ENCODE assay signal across 20 cellular contexts in the genomic region with DNA sequence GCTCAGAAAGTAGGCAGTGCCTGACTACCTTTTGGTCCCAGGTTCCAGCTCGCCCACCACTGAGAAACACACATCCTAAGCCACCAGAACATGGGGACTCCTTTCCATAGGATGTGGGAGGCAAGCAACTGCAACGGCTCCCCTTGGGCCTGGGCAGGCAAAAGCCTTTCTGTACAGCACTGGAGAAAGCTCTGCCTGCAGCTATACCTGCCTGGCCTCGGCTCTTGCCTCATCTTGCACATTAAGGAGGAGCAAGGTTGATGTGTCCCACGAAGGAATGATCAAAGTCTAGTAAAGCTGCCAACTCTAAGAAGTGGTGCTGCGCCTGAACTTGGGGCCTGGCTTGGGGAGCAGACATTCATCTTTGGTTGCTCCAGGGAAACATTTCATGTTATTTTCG. TPM values are rescaled to one million over a fixed set of nuclear protein-coding genes. Genes with fewer than 3 reads are reported as not detected.
DNase-seq lines count a peak whose midpoint lies in the region; ATAC-seq, FAIRE-seq and TF ChIP-seq lines count a peak whose summit lies in the region.
"Had no signal": no experiment of that assay in that cellular context is flagged by ENCODE, and none has a peak within 500 bp of the region (broad histone marks: within the 10 kb centered on the region; RNA-seq: fewer than 3 reads in every experiment).

No MANE protein-coding gene starts in this region.

- H2BK120ac ChIP-seq in neuronal stem cell (ENCODE audit: low read depth, low read length): no peak overlapping the region

- H2AK5ac ChIP-seq in neuronal stem cell (ENCODE audit: low read depth, low read length): peak overlapping the region; percentile 22

- H3K4ac ChIP-seq in neuronal stem cell (ENCODE audit: low read length): no peak overlapping the region

- H4K91ac ChIP-seq in neuronal stem cell (ENCODE audit: low read depth, low read length, poor library complexity): no peak overlapping the region

- no peak overlapping the region for H3K23ac ChIP-seq in neuronal stem cell (ENCODE audit: low read depth, low read length, poor library complexity)

- TF ChIP-seq CTCF in bronchial epithelial cell (IDR thresholded peaks at IDR 0.05; ENCODE audit: insufficient read depth, low read length, severe bottlenecking): no peak
- TF ChIP-seq CTCF in glutamatergic neuron (IDR thresholded peaks at IDR 0.05; ENCODE audit: partially characterized antibody, unreplicated experiment): no peak

- H2BK12ac ChIP-seq in neuronal stem cell (ENCODE audit: low read length): no peak overlapping the region

- H3K4me3 Mint-ChIP-seq in glutamatergic neuron (ENCODE audit: unreplicated experiment): no peak overlapping the region
- H3K4me3 Mint-ChIP-seq: IgD-negative memory B cell had no signal

- DNase-seq in D341Med (ENCODE audit: low spot score) (peak; percentile 41), bronchial epithelial cell (ENCODE audit: low read depth) (peak; percentile 44), glutamatergic neuron (no peak), neuronal stem cell (ENCODE audit: low spot score) (no peak), 8988T (no peak), RCC 7860 (ENCODE audit: low spot score) (no peak)
- DNase-seq: C1 segment of cervical spinal cord, DMS153, EL, HCEC 1CT, NCI-H1436 treated with DMSO at 0.1 percent for 48 hours, NCI-H2081 treated with DMSO at 0.1 percent for 48 hours, NCI-H2227 treated with DMSO at 0.1 percent for 48 hours, NCI-H526 treated with DMSO at 0.1 percent for 48 hours, SHP77 had no signal

- H2BK5ac ChIP-seq in neuronal stem cell (ENCODE audit: low read length): peak overlapping the region; percentile 39

- peak overlapping the region; percentile 70 for H3K27ac ChIP-seq in neuronal stem cell (replicated peaks; ENCODE audit: low read length)

- H2BK15ac ChIP-seq in neuronal stem cell (ENCODE audit: low read length): no peak overlapping the region

- FAIRE-seq in bronchial epithelial cell (lab: Jason Lieb, UNC) (no peak), RCC 7860 (lab: Jason Lieb, UNC) (no peak)
- FAIRE-seq: A204.1 had no signal

- TF ChIP-seq POLR2A in GM18505 (IDR thresholded peaks at IDR 0.05; ENCODE audit: borderline replicate concordance, extremely low read depth, insufficient read depth, insufficient read length): no peak

- H3K9me3 ChIP-seq in neuronal stem cell (replicated peaks in 1 of 2; ENCODE audit: control insufficient read depth in 2 of 2, insufficient read depth in 1 of 2, low read depth in 1 of 2, low read length in 2 of 2): no peaks in the 10 kb centered on the region

- no peak overlapping the region for H3K9ac ChIP-seq in neuronal stem cell (ENCODE audit: low read depth, low read length, poor library complexity)

- H3K9me3 Mint-ChIP-seq in glutamatergic neuron (ENCODE audit: unreplicated experiment): no peaks in the 10 kb centered on the region
- H3K9me3 Mint-ChIP-seq: IgD-negative memory B cell had no signal

- ATAC-seq in GM18505 (IDR thresholded peaks at IDR 0.05; ENCODE audit: unreplicated experiment) (no peak), GM21786 (IDR thresholded peaks at IDR 0.05; ENCODE audit: unreplicated experiment) (no peak)
- ATAC-seq: Panc1 had no signal

- H3K79me1 ChIP-seq in neuronal stem cell (ENCODE audit: low read depth, low read length): no peaks in the 10 kb centered on the region

- no peak overlapping the region for H3K14ac ChIP-seq in neuronal stem cell (ENCODE audit: low read length)

- H3K27ac Mint-ChIP-seq in glutamatergic neuron (ENCODE audit: unreplicated experiment): peak overlapping the region; percentile 88

- no CpG with 5 or more reads among the region's 6 CpGs for WGBS in neuronal stem cell (ENCODE audit: extremely low coverage in 2 of 2, insufficient read length in 2 of 2, insufficient replicate concordance in 1 of 2), 2 donors

- no peaks in the 10 kb centered on the region for H3K27me3 ChIP-seq in bronchial epithelial cell (ENCODE audit: control insufficient read depth, insufficient read depth, low read length)
- H3K27me3 ChIP-seq in neuronal stem cell (ENCODE audit: control insufficient read depth in 3 of 3, insufficient read depth in 3 of 3, low read depth in 1 of 3, low read length in 3 of 3): no peaks in the 10 kb centered on the region

- H3K4me3 ChIP-seq in bronchial epithelial cell (ENCODE audit: low read depth, low read length) (no peak overlapping the region), neuronal stem cell (ENCODE audit: low read length in 2 of 2) (no peak overlapping the region)

- peaks cover 20 to 34% of the 10 kb centered on the region in 2 donors for H3K4me1 ChIP-seq in neuronal stem cell (ENCODE audit: control insufficient read depth in 2 of 2, insufficient read depth in 1 of 2, low read depth in 1 of 2, low read length in 2 of 2)

- H3K36me3 ChIP-seq in bronchial epithelial cell (ENCODE audit: control insufficient read depth, insufficient read depth, low read length): no peaks in the 10 kb centered on the region
- no peaks in the 10 kb centered on the region for H3K36me3 ChIP-seq in neuronal stem cell (replicated peaks in 1 of 2; ENCODE audit: control insufficient read depth in 2 of 2, insufficient read depth in 2 of 2, low read length in 2 of 2)

- no peaks in the 10 kb centered on the region for H3K36me3 Mint-ChIP-seq in glutamatergic neuron (ENCODE audit: unreplicated experiment)

- H3K4me1 Mint-ChIP-seq in glutamatergic neuron (ENCODE audit: low read depth, unreplicated experiment): peaks cover 22% of the 10 kb centered on the region

- peak overlapping the region; percentile 11 for H3K18ac ChIP-seq in neuronal stem cell (ENCODE audit: low read length)

- H4K8ac ChIP-seq in neuronal stem cell (ENCODE audit: low read depth, low read length): no peak overlapping the region

- H3K4me2 ChIP-seq in neuronal stem cell (ENCODE audit: insufficient read depth, low read length, poor library complexity, severe bottlenecking): no peak overlapping the region

- peak overlapping the region; percentile 48 for H2AFZ ChIP-seq in neuronal stem cell (ENCODE audit: low read length)

- peaks cover 3% of the 10 kb centered on the region for H3K27me3 Mint-ChIP-seq in glutamatergic neuron (ENCODE audit: unreplicated experiment)
- H3K27me3 Mint-ChIP-seq: IgD-negative memory B cell had no signal

RNA-seq across cellular contexts. Expression of gene CCNG2, which starts 19.6 kb away (rescaled TPM):
- total RNA-seq in bronchial epithelial cell: 18.7 and 19.3 TPM in 2 replicates
- 115 TPM for total RNA-seq in glutamatergic neuron (ENCODE audit: unreplicated experiment)
- 66.4 TPM for polyA plus RNA-seq in neuronal stem cell (2013, experiment 1 of 2)
- polyA plus RNA-seq in neuronal stem cell (2013, experiment 2 of 2): 67.3 TPM

Comparison
In these comparisons a context has a peak if more than half of its experiments do, and no peak if none do; other contexts are left out.
1. DNase-seq: peak in D341Med (single experiment) and bronchial epithelial cell (single experiment); none in glutamatergic neuron (single experiment), neuronal stem cell (single experiment), 8988T (single experiment) and RCC 7860 (single experiment).